ENCODE assay signal across 26 cellular contexts in the genomic region with DNA sequence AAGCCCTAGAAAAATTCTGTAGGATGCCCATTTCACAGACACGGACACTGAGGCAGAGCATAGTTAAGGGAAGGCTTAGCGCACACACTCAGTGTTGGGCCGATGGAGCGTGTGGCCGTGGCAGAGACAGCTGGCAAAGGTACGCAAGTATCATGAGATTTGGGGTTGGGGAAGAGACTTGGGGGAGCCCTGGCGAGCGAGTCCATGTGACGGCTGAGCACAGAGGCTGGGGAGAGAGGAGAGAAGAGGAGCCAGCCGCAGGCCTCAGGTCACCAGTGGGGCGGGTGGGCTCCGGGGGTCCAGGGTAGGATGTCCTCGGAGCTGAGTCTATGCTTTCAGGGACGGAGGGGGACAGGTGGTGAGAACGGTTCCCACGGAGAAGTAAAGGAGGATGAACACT.
A peak's percentile ranks its signal among the peaks of the same experiment; 100 is the strongest.
DNase-seq lines count a peak whose midpoint lies in the region; ATAC-seq and TF ChIP-seq lines count a peak whose summit lies in the region.
"Had no signal": no experiment of that assay in that cellular context is flagged by ENCODE, and none has a peak within 500 bp of the region (broad histone marks: within the 10 kb centered on the region; RNA-seq: fewer than 3 reads in every experiment).

No MANE protein-coding gene starts in this region.

- H3K36me3 ChIP-seq in heart right ventricle, result no peaks in the 10 kb centered on the region
- no peaks in the 10 kb centered on the region; the same call in 1 of the 2 replicates for H3K36me3 ChIP-seq in Caco-2 (ENCODE audit: control insufficient read depth, insufficient read depth, low read length)
- H3K36me3 ChIP-seq in spleen, result no peaks in the 10 kb centered on the region
- no peaks in the 10 kb centered on the region for H3K36me3 ChIP-seq in osteoblast (ENCODE audit: insufficient read depth, low read length)
- no peaks in the 10 kb centered on the region for H3K36me3 ChIP-seq in WERI-Rb-1
- H3K36me3 ChIP-seq: BE2C, BLaER1 had no signal

- no TSS peak for BruUV-seq in Caco-2 (replicated peaks; lab: Mats Ljungman, UMichigan)

- H3K4me3 Mint-ChIP-seq in Caco-2 (ENCODE audit: unreplicated experiment) (no peak overlapping the region), neural crest cell (no peak overlapping the region)
- H3K4me3 Mint-ChIP-seq: CD14-positive monocyte; CD4-positive, alpha-beta memory T cell; CD4-positive, CD25-positive, alpha-beta regulatory T cell; CD8-positive, alpha-beta memory T cell had no signal

- no peak for ATAC-seq in Right ventricle myocardium inferior
- no peak for ATAC-seq in heart right ventricle
- ATAC-seq: A549, GM12878 had no signal

- H3K27ac ChIP-seq in heart right ventricle (no peak overlapping the region), spleen (no peak overlapping the region), osteoblast (ENCODE audit: low read depth, low read length) (no peak overlapping the region), WERI-Rb-1 (no peak overlapping the region)
- H3K27ac ChIP-seq: 22Rv1, A549, BLaER1 had no signal

- POLR2A ChIA-PET in Caco-2 (lab: Charles Lee), result no interaction called here

- H4K20me1 ChIP-seq in osteoblast (ENCODE audit: insufficient read depth, low read length), result no peaks in the 10 kb centered on the region

- H3K27me3 ChIP-seq in heart right ventricle, result peaks cover 0 to 59% (median 32%) of the 10 kb centered on the region in 7 donors
- no peaks in the 10 kb centered on the region for H3K27me3 ChIP-seq in Caco-2 (replicated peaks; ENCODE audit: control insufficient read depth, insufficient read depth, low read length)
- peaks cover 0 to 35% (median 0%) of the 10 kb centered on the region in 7 donors for H3K27me3 ChIP-seq in spleen (replicated peaks in 1 of 7)
- H3K27me3 ChIP-seq in osteoblast (ENCODE audit: insufficient read depth, low read length), result peaks cover 10% of the 10 kb centered on the region
- no peaks in the 10 kb centered on the region for H3K27me3 ChIP-seq in WERI-Rb-1 (ENCODE audit: insufficient read depth, low read depth, severe bottlenecking)

- H2AFZ ChIP-seq in osteoblast (ENCODE audit: low read length), result no peak overlapping the region

- no peak overlapping the region for H3K4me2 ChIP-seq in osteoblast (ENCODE audit: insufficient read depth, low read length)
- H3K4me2 ChIP-seq: A549, BLaER1 had no signal

- CTCF ChIA-PET in Caco-2 (lab: Charles Lee), result interaction anchor here (0.6 kb wide), 1 partner anchor 885 kb away, joined by 5 read pairs; no protein-coding TSS in a partner anchor

- peaks cover 51% of the 10 kb centered on the region for H3K36me3 Mint-ChIP-seq in Caco-2 (ENCODE audit: insufficient read depth, unreplicated experiment)
- no peaks in the 10 kb centered on the region for H3K36me3 Mint-ChIP-seq in neural crest cell (ENCODE audit: low read depth)
- H3K36me3 Mint-ChIP-seq: CD14-positive monocyte; CD4-positive, alpha-beta memory T cell; CD4-positive, CD25-positive, alpha-beta regulatory T cell had no signal

- H3K4me1 ChIP-seq in heart right ventricle (peaks cover 0 to 6% (median 0%) of the 10 kb centered on the region in 9 donors), Caco-2 (0 out of 2 replicates have a peak, but pooled peaks cover 4% of the 10 kb centered on the region), spleen (peaks cover 0 to 48% (median 24%) of the 10 kb centered on the region in 6 donors), osteoblast (ENCODE audit: insufficient read depth, low read length) (no peaks in the 10 kb centered on the region)
- H3K4me1 ChIP-seq: A549 had no signal

- no peaks in the 10 kb centered on the region for H3K79me2 ChIP-seq in osteoblast (ENCODE audit: insufficient read depth, low read length)

- DNase-seq in Right ventricle myocardium inferior (ENCODE audit: missing footprints) (peak; percentile 21), heart right ventricle (no peak), Caco-2 (no peak), neural crest cell (ENCODE audit: low read depth, low spot score) (no peak), spleen (peak; percentile 45), osteoblast (ENCODE audit: insufficient read length, low spot score, missing footprints) (no peak), DMS114 treated with DMSO at 0.1 percent for 48 hours (lab: John Stamatoyannopoulos, UW; ENCODE audit: unreplicated experiment) (no peak), WERI-Rb-1 (no peak)
- DNase-seq: BE2C; C1 segment of cervical spinal cord; Calu3; CD4-positive, alpha-beta memory T cell; CD4-positive, CD25-positive, alpha-beta regulatory T cell; COR-L47; DMS153; DMS53; DMS79; DND-41; EL; GDM1 had no signal

- H3K9me3 ChIP-seq in heart right ventricle, result no peaks in the 10 kb centered on the region
- H3K9me3 ChIP-seq in Caco-2, result no peaks in the 10 kb centered on the region
- no peaks in the 10 kb centered on the region for H3K9me3 ChIP-seq in spleen
- H3K9me3 ChIP-seq in osteoblast (ENCODE audit: low read depth, low read length), result no peaks in the 10 kb centered on the region
- H3K9me3 ChIP-seq in WERI-Rb-1 (ENCODE audit: severe bottlenecking), result no peaks in the 10 kb centered on the region
- H3K9me3 ChIP-seq: BE2C, BLaER1 had no signal

- H3K4me1 Mint-ChIP-seq in Caco-2 (ENCODE audit: low read depth, unreplicated experiment), result peaks cover 12% of the 10 kb centered on the region
- H3K4me1 Mint-ChIP-seq in neural crest cell, result peaks cover 30% of the 10 kb centered on the region
- H3K4me1 Mint-ChIP-seq: CD14-positive monocyte; CD4-positive, alpha-beta memory T cell; CD4-positive, CD25-positive, alpha-beta regulatory T cell; CD8-positive, alpha-beta memory T cell had no signal

- H3K27ac Mint-ChIP-seq in Caco-2 (ENCODE audit: unreplicated experiment), result peak overlapping the region; percentile 29
- peak overlapping the region; percentile 43 for H3K27ac Mint-ChIP-seq in neural crest cell (ENCODE audit: unreplicated experiment)
- H3K27ac Mint-ChIP-seq: CD4-positive, alpha-beta memory T cell; CD4-positive, CD25-positive, alpha-beta regulatory T cell; CD8-positive, alpha-beta memory T cell had no signal

- H3K4me3 ChIP-seq in heart right ventricle (no peak overlapping the region), Caco-2 (ENCODE audit: low read depth, low read length) (no peak overlapping the region), spleen (no peak overlapping the region), osteoblast (ENCODE audit: insufficient read depth, low read length) (no peak overlapping the region), WERI-Rb-1 (ENCODE audit: low read depth, low read length) (no peak overlapping the region)
- H3K4me3 ChIP-seq: A549, BLaER1, GM12878 had no signal

- no peaks in the 10 kb centered on the region for H3K27me3 Mint-ChIP-seq in Caco-2 (ENCODE audit: insufficient read depth, unreplicated experiment)
- no peaks in the 10 kb centered on the region for H3K27me3 Mint-ChIP-seq in neural crest cell (ENCODE audit: low read depth)
- H3K27me3 Mint-ChIP-seq: CD4-positive, CD25-positive, alpha-beta regulatory T cell had no signal

- intact Hi-C loops in Right ventricle myocardium inferior (cut with DNase I), result no loop called here
- intact Hi-C loops in heart right ventricle (cut with DNase I), result no loop called here
- intact Hi-C loops in Caco-2 (cut with micrococcal nuclease; ENCODE audit: unreplicated experiment), result no loop called here
- intact Hi-C loops in spleen (cut with DNase I; ENCODE audit: low total_unique reads), result no loop called here

- 92 to 94% methylated on average over 16 of the region's 16 CpGs for WGBS in heart right ventricle, 2 donors
- WGBS in spleen, 5 donors, result 87 to 95% (median 92%) methylated on average over 16 of the region's 16 CpGs

- TF ChIP-seq CTCF in heart right ventricle (IDR thresholded peaks at IDR 0.05) (no peak), Caco-2 (IDR thresholded peaks at IDR 0.05; ENCODE audit: insufficient read depth in 1 of 2, low read depth in 1 of 2, low read length in 1 of 2, severe bottlenecking in 1 of 2, unreplicated experiment in 1 of 2) (no peak), neural crest cell (conservative IDR thresholded peaks at IDR 0.05) (no peak), spleen (IDR thresholded peaks at IDR 0.05 in 8 of 11, conservative IDR thresholded peaks at IDR 0.05 in 3 of 11) (no peak), osteoblast (IDR thresholded peaks at IDR 0.05; ENCODE audit: extremely low read depth, low read depth, low read length) (no peak), WERI-Rb-1 (IDR thresholded peaks at IDR 0.05; ENCODE audit: low read depth, low read length) (no peak)

- TF ChIP-seq POLR2A in spleen (IDR thresholded peaks at IDR 0.05), result no peak

- no peaks in the 10 kb centered on the region for H3K9me3 Mint-ChIP-seq in Caco-2 (ENCODE audit: unreplicated experiment)
- no peaks in the 10 kb centered on the region for H3K9me3 Mint-ChIP-seq in neural crest cell
- H3K9me3 Mint-ChIP-seq: CD4-positive, alpha-beta memory T cell had no signal

Comparison
In these comparisons a context has a peak if more than half of its experiments do, and no peak if none do; other contexts are left out.
1. DNase-seq: peak in Right ventricle myocardium inferior (single experiment) and spleen (single experiment); none in heart right ventricle (0 of 2), Caco-2 (0 of 2), neural crest cell (single experiment), osteoblast (single experiment), DMS114 treated with DMSO at 0.1 percent for 48 hours (single experiment) and WERI-Rb-1 (single experiment).